Comparison of ENCODE assay signal across 30 cellular contexts in genomic region chr14:51455041-51455835, GRCh38.
"Had no signal": no experiment of that assay in that cellular context is flagged by ENCODE, and none has a peak within 500 bp of the region (broad histone marks: within the 10 kb centered on the region; RNA-seq: fewer than 3 reads in every experiment).

No MANE protein-coding gene starts in this region.

- H3K27ac ChIP-seq: adrenal gland, body of pancreas, RWPE1, SJSA1, VCaP had no signal

- H3K9me3 ChIP-seq: adrenal gland, body of pancreas, SJSA1 had no signal

- H3K4me1 ChIP-seq: adrenal gland, body of pancreas had no signal

- DNase-seq: activated CD4-positive, alpha-beta memory T cell treated with anti-CD3 and anti-CD28 coated beads for 36 hours; activated CD4-positive, alpha-beta T cell treated with anti-CD3 and anti-CD28 coated beads, Interleukin-2, amount 10 ng/mL, durations not matched to agents 7 days and 5 days; activated CD4-positive, CD25-positive, alpha-beta regulatory T cell; activated gamma-delta T cell treated with Interleukin-2 at 50 U/mL for 16 hours; activated naive CD4-positive, alpha-beta T cell treated with anti-CD3 and anti-CD28 coated beads, Interleukin-2, amount 10 ng/mL, durations not matched to agents 7 days and 5 days; activated naive CD8-positive, alpha-beta T cell treated with anti-CD3 and anti-CD28 coated beads for 36 hours; activated T-cell treated with anti-CD3 and anti-CD28 coated beads for 4 hours; activated T-cell treated with anti-CD3 and anti-CD28 coated beads, Interleukin-2, amount 50 U/mL, for 72 hours; adrenal gland; aorta; body of pancreas; Kasumi-1; KBM-7; MM.1S; NCI-H1105; NCI-H1436; NCI-H2081; NCI-H2227 treated with DMSO at 0.1 percent for 48 hours; NCI-H524 treated with DMSO at 0.1 percent for 48 hours; NCI-H748 treated with DMSO at 0.1 percent for 48 hours; NK-92 treated with Interleukin-12 subunit alpha and Interleukin-12 subunit beta, amount 100 ng/mL, for 24 hours; OCI-M1; SHP77; T-helper 17 cell; T-helper 9 cell had no signal

- H3K27me3 Mint-ChIP-seq: activated CD4-positive, alpha-beta T cell treated with anti-CD3 and anti-CD28 coated beads, Interleukin-2, amount 10 ng/mL, durations not matched to agents 7 days and 5 days had no signal

- H3K9me3 Mint-ChIP-seq: activated CD4-positive, alpha-beta memory T cell treated with anti-CD3 and anti-CD28 coated beads for 36 hours; activated CD4-positive, alpha-beta T cell treated with anti-CD3 and anti-CD28 coated beads, Interleukin-2, amount 10 ng/mL, durations not matched to agents 7 days and 5 days; activated naive CD4-positive, alpha-beta T cell treated with anti-CD3 and anti-CD28 coated beads, Interleukin-2, amount 10 ng/mL, durations not matched to agents 7 days and 5 days; activated naive CD8-positive, alpha-beta T cell treated with anti-CD3 and anti-CD28 coated beads for 36 hours; activated T-helper 2 cell treated with anti-CD3 and anti-CD28 coated beads, Interferon-gamma antibody, Interleukin-2, Interleukin-4, amounts not matched to agents 10 μg/mL and 5 μg/mL and 100 μg/mL, durations not matched to agents 14 hours and 24 hours and 36 hours; central memory CD8-positive, alpha-beta T cell had no signal

- H3K36me3 Mint-ChIP-seq: activated CD4-positive, alpha-beta memory T cell treated with anti-CD3 and anti-CD28 coated beads for 36 hours; activated naive CD4-positive, alpha-beta T cell treated with anti-CD3 and anti-CD28 coated beads, Interleukin-2, amount 10 ng/mL, durations not matched to agents 7 days and 5 days; activated naive CD8-positive, alpha-beta T cell treated with anti-CD3 and anti-CD28 coated beads for 36 hours had no signal

- H3K36me3 ChIP-seq: adrenal gland, SJSA1 had no signal

- H3K27me3 ChIP-seq: adrenal gland, body of pancreas, SJSA1 had no signal

- H3K27ac Mint-ChIP-seq: activated CD4-positive, alpha-beta memory T cell treated with anti-CD3 and anti-CD28 coated beads for 36 hours; activated CD4-positive, alpha-beta T cell treated with anti-CD3 and anti-CD28 coated beads, Interleukin-2, amount 10 ng/mL, durations not matched to agents 7 days and 5 days; activated naive CD4-positive, alpha-beta T cell treated with anti-CD3 and anti-CD28 coated beads, Interleukin-2, amount 10 ng/mL, durations not matched to agents 7 days and 5 days; activated naive CD8-positive, alpha-beta T cell treated with anti-CD3 and anti-CD28 coated beads for 36 hours; activated T-cell treated with anti-CD3 and anti-CD28 coated beads, Interleukin-2, amount 50 U/mL, for 72 hours; activated T-helper 2 cell treated with anti-CD3 and anti-CD28 coated beads, Interferon-gamma antibody, Interleukin-2, Interleukin-4, amounts not matched to agents 10 μg/mL and 5 μg/mL and 100 μg/mL, durations not matched to agents 14 hours and 24 hours and 36 hours; T-helper 17 cell had no signal

- H3K4me3 Mint-ChIP-seq: activated CD4-positive, alpha-beta memory T cell treated with anti-CD3 and anti-CD28 coated beads for 36 hours; activated CD4-positive, alpha-beta T cell treated with anti-CD3 and anti-CD28 coated beads, Interleukin-2, amount 10 ng/mL, durations not matched to agents 7 days and 5 days; activated naive CD4-positive, alpha-beta T cell treated with anti-CD3 and anti-CD28 coated beads, Interleukin-2, amount 10 ng/mL, durations not matched to agents 7 days and 5 days; activated naive CD8-positive, alpha-beta T cell treated with anti-CD3 and anti-CD28 coated beads for 36 hours; activated T-cell treated with anti-CD3 and anti-CD28 coated beads, Interleukin-2, amount 50 U/mL, for 72 hours; central memory CD8-positive, alpha-beta T cell; T-helper 17 cell had no signal

- H3K4me3 ChIP-seq: adrenal gland, body of pancreas, SJSA1 had no signal

- H3K4me1 Mint-ChIP-seq: activated CD4-positive, alpha-beta T cell treated with anti-CD3 and anti-CD28 coated beads, Interleukin-2, amount 10 ng/mL, durations not matched to agents 7 days and 5 days; activated naive CD4-positive, alpha-beta T cell treated with anti-CD3 and anti-CD28 coated beads, Interleukin-2, amount 10 ng/mL, durations not matched to agents 7 days and 5 days; activated naive CD8-positive, alpha-beta T cell treated with anti-CD3 and anti-CD28 coated beads for 36 hours; central memory CD8-positive, alpha-beta T cell; T-helper 17 cell had no signal
